Comparison of ENCODE assay signal across 13 cellular contexts in the genomic region with DNA sequence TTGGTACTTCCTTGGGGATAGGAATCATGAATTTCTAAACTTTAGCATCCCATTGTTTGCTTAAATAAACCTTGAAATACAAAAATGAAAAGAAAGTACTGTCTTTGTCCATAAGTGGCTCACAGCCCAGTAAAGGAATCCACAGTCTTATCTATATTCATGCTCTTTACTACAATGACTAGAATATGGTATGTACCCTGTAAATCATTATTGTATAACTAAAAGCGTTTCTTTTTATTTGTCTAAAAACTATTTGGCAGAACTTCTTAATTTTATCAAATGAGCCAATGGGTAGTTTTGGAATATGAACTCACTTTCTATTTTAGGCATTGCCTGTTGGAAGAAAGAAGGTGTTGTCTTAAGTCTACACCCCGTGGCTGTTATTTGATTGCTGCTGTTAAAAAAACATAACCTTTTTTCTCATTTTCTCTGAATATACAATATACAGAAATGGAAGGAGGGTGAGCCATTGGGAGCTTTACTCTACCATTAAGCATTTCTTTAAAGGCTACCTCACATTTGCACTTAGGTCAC. TPM values are rescaled to one million over a fixed set of nuclear protein-coding genes. Genes with fewer than 3 reads are reported as not detected.
DNase-seq lines count a peak whose midpoint lies in the region; ATAC-seq and TF ChIP-seq lines count a peak whose summit lies in the region.
"Had no signal": no experiment of that assay in that cellular context is flagged by ENCODE, and none has a peak within 500 bp of the region (broad histone marks: within the 10 kb centered on the region; RNA-seq: fewer than 3 reads in every experiment).

No MANE protein-coding gene starts in this region.

- TF ChIP-seq CTCF in 22Rv1 (IDR thresholded peaks at IDR 0.05), result no peak
- no peak for TF ChIP-seq CTCF in fibroblast of the aortic adventitia (IDR thresholded peaks at IDR 0.05; ENCODE audit: insufficient read depth, low read length)
- no peak for TF ChIP-seq CTCF in gastrocnemius medialis (IDR thresholded peaks at IDR 0.05 in 4 of 5, conservative IDR thresholded peaks at IDR 0.05 in 1 of 5)
- TF ChIP-seq CTCF in coronary artery (IDR thresholded peaks at IDR 0.05), result no peak

- no peaks in the 10 kb centered on the region for H3K9me3 ChIP-seq in gastrocnemius medialis
- H3K9me3 ChIP-seq: Caco-2 had no signal

- TF ChIP-seq POLR2A in gastrocnemius medialis (IDR thresholded peaks at IDR 0.05), result no peak

- H3K4me1 ChIP-seq in gastrocnemius medialis, result peaks cover 24 to 26% of the 10 kb centered on the region in 2 donors
- H3K4me1 ChIP-seq: Caco-2 had no signal

- intact Hi-C loops in gastrocnemius medialis (cut with DNase I; ENCODE audit: low total_unique reads), result no loop called here

- no peaks in the 10 kb centered on the region for H3K27me3 ChIP-seq in gastrocnemius medialis

- peaks cover 0 to 2% of the 10 kb centered on the region in 2 donors for H3K36me3 ChIP-seq in gastrocnemius medialis

- in situ Hi-C loops in gastrocnemius medialis (cut with MboI; ENCODE audit: low sequenced_read_pairs in 4 of 4), result no loop called here

- DNase-seq in COLO829 (ENCODE audit: low spot score) (peak; percentile 48), fibroblast of the aortic adventitia (ENCODE audit: low read depth) (peak; percentile 54), gastrocnemius medialis (no peak), NCI-H1048 (lab: John Stamatoyannopoulos, UW) (no peak), coronary artery (ENCODE audit: low spot score) (no peak)
- no peak for DNase-seq in activated CD4-positive, alpha-beta T cell treated with anti-CD3 and anti-CD28 coated beads, Interleukin-2, amount 50 U/mL, for 1 hour
- DNase-seq: Caco-2; CD8-positive, alpha-beta T cell; DMS53; GF-D8 had no signal

- ATAC-seq in gastrocnemius medialis, result peak; percentile 81
- ATAC-seq: CD8-positive, alpha-beta T cell; HCT116 had no signal

- H3K27ac ChIP-seq in 22Rv1 (peak overlapping the region; percentile 12), gastrocnemius medialis (peak overlapping the region; percentile 76 to 85 (median 80)), coronary artery (no peak overlapping the region)
- H3K27ac ChIP-seq: HL-60 had no signal

- H3K4me3 ChIP-seq in fibroblast of the aortic adventitia (ENCODE audit: low read depth, low read length), result no peak overlapping the region
- H3K4me3 ChIP-seq in gastrocnemius medialis, result no peak overlapping the region
- H3K4me3 ChIP-seq in coronary artery, result no peak overlapping the region

RNA-seq across cellular contexts. Expression of a gene that starts 12.4 kb away (rescaled TPM):
- total RNA-seq in fibroblast of the aortic adventitia (ENCODE audit: low replicate concordance), result 2.5 and 6.9 TPM in 2 replicates
- 10 to 100 TPM; 14.3 to 43.9 (median 24.7) TPM for total RNA-seq in gastrocnemius medialis

Comparison
In these comparisons a context has a peak if more than half of its experiments do, and no peak if none do; other contexts are left out.
1. H3K27ac ChIP-seq: peak in 22Rv1 (single experiment) and gastrocnemius medialis (4 of 4); none in coronary artery (0 of 2).
2. DNase-seq: peak in COLO829 (single experiment) and fibroblast of the aortic adventitia (single experiment); none in gastrocnemius medialis (0 of 2), NCI-H1048 (single experiment), coronary artery (single experiment) and activated CD4-positive, alpha-beta T cell treated with anti-CD3 and anti-CD28 coated beads, Interleukin-2, amount 50 U/mL, for 1 hour (single experiment).